ENCODE assay signal across 36 cellular contexts in the genomic region with DNA sequence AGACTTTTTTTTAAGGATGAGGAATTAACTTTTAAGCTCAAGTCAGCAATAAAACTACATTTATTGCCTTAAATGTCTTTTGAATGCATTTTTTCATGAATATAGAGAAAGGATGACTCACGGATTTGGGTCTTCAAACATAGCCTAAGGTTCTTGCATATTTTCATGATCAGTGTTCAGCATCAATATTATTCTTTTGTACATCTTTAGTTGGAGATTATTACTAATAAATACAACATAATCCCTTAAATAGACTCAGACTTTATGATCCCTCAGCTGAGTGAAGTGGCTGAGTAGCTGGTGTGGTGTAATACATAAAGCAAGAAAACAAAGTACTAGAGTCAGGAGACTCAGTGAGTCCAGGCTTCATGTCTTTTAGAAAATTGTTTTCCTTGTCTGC.
"Had no signal": no experiment of that assay in that cellular context is flagged by ENCODE, and none has a peak within 500 bp of the region (broad histone marks: within the 10 kb centered on the region; RNA-seq: fewer than 3 reads in every experiment).

No MANE protein-coding gene starts in this region.

- H3K9me3 ChIP-seq: MG63 had no signal

- H3K27ac ChIP-seq: VCaP had no signal

- ATAC-seq: activated CD8-positive, alpha-beta memory T cell treated with anti-CD3 and anti-CD28 coated beads, Interleukin-2, amount 10 ng/mL, durations not matched to agents 7 days and 5 days had no signal

- H3K4me3 ChIP-seq: MG63 had no signal

- H3K36me3 ChIP-seq: MG63 had no signal

- H3K27me3 ChIP-seq: MG63 had no signal

- DNase-seq: activated B cell treated with CpG ODN at 0.5 μM for 24 hours; activated CD4-positive, alpha-beta memory T cell treated with anti-CD3 and anti-CD28 coated beads for 36 hours; activated CD4-positive, alpha-beta T cell treated with anti-CD3 and anti-CD28 coated beads for 4 hours; activated CD4-positive, alpha-beta T cell treated with anti-CD3 and anti-CD28 coated beads, Interleukin-2, amount 50 U/mL, for 1 hour; activated CD4-positive, CD25-positive, alpha-beta regulatory T cell treated with anti-CD3 and anti-CD28 coated beads, Interleukin-2, amount 50 U/mL, for 72 hours; activated CD8-positive, alpha-beta memory T cell treated with anti-CD3 and anti-CD28 coated beads, Interleukin-2, amount 10 ng/mL, durations not matched to agents 7 days and 5 days; activated CD8-positive, alpha-beta memory T cell treated with anti-CD3 and anti-CD28 coated beads, Interleukin-2, amount 50 U/mL, for 48 hours; activated effector memory CD4-positive, alpha-beta T cell treated with Interleukin-2 at 50 U/mL for 16 hours; activated naive CD4-positive, alpha-beta T cell; activated naive CD4-positive, alpha-beta T cell treated with anti-CD3 and anti-CD28 coated beads, Interleukin-2, amount 50 U/mL, for 16 hours; activated naive CD8-positive, alpha-beta T cell treated with anti-CD3 and anti-CD28 coated beads for 36 hours; activated T-cell treated with anti-CD3 and anti-CD28 coated beads, Interleukin-2, amount 50 U/mL, for 48 hours; amniotic stem cell; aorta; caudate nucleus; cerebellar nuclear complex; Kasumi-1; KG1; MG63; NCI-H1048; NCI-H1105 treated with DMSO at 0.1 percent for 48 hours; NCI-H1436; NCI-H1694; NCI-H1930; NCI-H2081 treated with DMSO at 0.1 percent for 48 hours; NCI-H226; NCI-H446 treated with DMSO at 0.1 percent for 48 hours; NCI-H69; NK-92 treated with Interleukin-12 subunit alpha and Interleukin-12 subunit beta, amount 100 ng/mL, for 24 hours; Right ventricle myocardium superior; SW 1271; T-helper 1 cell; T-helper 2 cell; T-helper 9 cell had no signal

- FAIRE-seq: bronchial epithelial cell had no signal
